8 cellular contexts compared by ENCODE assay signal in the genomic region with DNA sequence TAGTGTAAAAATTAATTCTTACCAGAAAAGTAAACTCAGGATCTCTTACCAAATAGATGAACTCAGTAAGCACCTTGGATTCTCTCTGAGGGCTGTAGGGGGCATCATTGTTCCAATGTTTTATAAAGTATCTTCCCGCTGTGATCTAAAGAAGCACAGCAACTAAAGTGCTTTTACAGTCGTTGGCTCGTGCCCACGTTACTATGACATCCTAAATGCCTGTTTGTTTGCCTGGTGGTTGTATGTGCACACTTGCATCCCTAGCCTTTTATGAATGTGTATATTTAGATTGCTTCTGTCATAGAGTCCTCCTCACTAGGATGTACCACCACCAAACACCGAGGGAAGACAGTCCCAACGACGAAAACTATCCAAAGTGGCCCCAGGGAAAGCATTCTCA. TPM values are rescaled to one million over a fixed set of nuclear protein-coding genes. Genes with fewer than 3 reads are reported as not detected.
DNase-seq lines count a peak whose midpoint lies in the region; FAIRE-seq and TF ChIP-seq lines count a peak whose summit lies in the region.

No MANE protein-coding gene starts in this region.

- no peak overlapping the region for H4K5ac ChIP-seq in mesendoderm (ENCODE audit: low read length)

- no peak overlapping the region for H2BK5ac ChIP-seq in mesendoderm (ENCODE audit: low read length)

- no peaks in the 10 kb centered on the region for H3K79me1 ChIP-seq in mesendoderm (ENCODE audit: low read length)

- H3K23ac ChIP-seq in mesendoderm (ENCODE audit: low read length): no peak overlapping the region

- H3K4ac ChIP-seq in mesendoderm (ENCODE audit: low read depth, low read length): no peak overlapping the region

- no peak overlapping the region for H2AK5ac ChIP-seq in mesendoderm (ENCODE audit: low read length)

- no peak overlapping the region for H3K27ac ChIP-seq in mesendoderm (ENCODE audit: low read depth, low read length)

- no peak overlapping the region for H3K4me2 ChIP-seq in mesendoderm (ENCODE audit: low read length)

- H3K4me3 ChIP-seq in endocrine pancreas (ENCODE audit: control insufficient read depth, insufficient read depth, low read length): peak overlapping the region; percentile 43
- H3K4me3 ChIP-seq in mesendoderm (ENCODE audit: low read length): no peak overlapping the region

- no peak overlapping the region for H2BK120ac ChIP-seq in mesendoderm (ENCODE audit: low read depth, low read length)

- no peaks in the 10 kb centered on the region for H3K9me3 ChIP-seq in endocrine pancreas (ENCODE audit: control insufficient read depth, low read length)

- FAIRE-seq in RCC 7860 (lab: Jason Lieb, UNC) (peak; percentile 70), GM12892 (lab: Jason Lieb, UNC) (no peak)

- H4K8ac ChIP-seq in mesendoderm (ENCODE audit: low read depth, low read length): no peak overlapping the region

- peak; percentile 14 for DNase-seq in stimulated activated CD4-positive, alpha-beta T cell treated with anti-CD3 and anti-CD28 coated beads, Interleukin-4, amount 100 ng/mL, for 24 hours
- DNase-seq in stimulated activated CD4-positive, alpha-beta T cell treated with anti-CD3 and anti-CD28 coated beads, Interleukin-2, amount 100 ng/mL, for 48 hours: no peak
- DNase-seq in M059J (ENCODE audit: low read depth) (peak; percentile 88), RCC 7860 (ENCODE audit: low spot score) (peak; percentile 49), mesendoderm (peak; percentile 87), GM12892 (ENCODE audit: insufficient read length) (no peak)
- no peak for DNase-seq in activated CD4-positive, CD25-positive, alpha-beta regulatory T cell (lab: John Stamatoyannopoulos, UW)

- H3K18ac ChIP-seq in mesendoderm (ENCODE audit: low read length): peak overlapping the region; percentile 16

- no peak overlapping the region for H2BK15ac ChIP-seq in mesendoderm (replicated peaks; ENCODE audit: low read depth)

- H3K27me3 ChIP-seq in endocrine pancreas (ENCODE audit: control insufficient read depth, insufficient read depth, low read length) (no peaks in the 10 kb centered on the region), mesendoderm (ENCODE audit: insufficient read depth, low read length, poor library complexity) (no peaks in the 10 kb centered on the region)

- no peaks in the 10 kb centered on the region for H3K79me2 ChIP-seq in mesendoderm (ENCODE audit: control insufficient read depth, insufficient read depth, low read length)

- peak overlapping the region; percentile 7 for H3K9ac ChIP-seq in endocrine pancreas (ENCODE audit: control insufficient read depth, insufficient read depth, low read length)
- no peak overlapping the region for H3K9ac ChIP-seq in mesendoderm (ENCODE audit: low read length)

- WGBS in mesendoderm (ENCODE audit: extremely low coverage, insufficient coverage, low lambda C conversion rate): no CpG with 5 or more reads among the region's 7 CpGs

- no peak overlapping the region for H3K56ac ChIP-seq in mesendoderm (ENCODE audit: low read length)

- H3K4me1 ChIP-seq in endocrine pancreas (ENCODE audit: control insufficient read depth, insufficient read depth, low read length) (peaks cover 12% of the 10 kb centered on the region), mesendoderm (ENCODE audit: control insufficient read depth, low read depth, low read length) (peaks cover 8% of the 10 kb centered on the region)

- no peak for TF ChIP-seq POLR2A in GM12892 (IDR thresholded peaks at IDR 0.05; ENCODE audit: low read depth, low read length)

- H3K36me3 ChIP-seq in endocrine pancreas (ENCODE audit: control insufficient read depth, insufficient read depth, low read length): no peaks in the 10 kb centered on the region
- H3K36me3 ChIP-seq in mesendoderm (ENCODE audit: control insufficient read depth, insufficient read depth, low read length): no peaks in the 10 kb centered on the region

RNA-seq across cellular contexts. Expression of a gene that starts 34.5 kb away (rescaled TPM):
- 6.4 and 10.3 TPM in 2 replicates for total RNA-seq in M059J (2014; rRNA removed; shearing (Covaris generic))
- 2.2 TPM for polyA plus RNA-seq in mesendoderm (2013, experiment 1 of 2)
- polyA plus RNA-seq in mesendoderm (2013, experiment 2 of 2): 2.4 TPM
- 4.8 TPM for polyA plus RNA-seq in GM12892 (2012; ENCODE audit: missing spikeins)

RNA-seq across cellular contexts. Expression of a gene that starts 35.6 kb away (rescaled TPM):
- 16.6 and 21.0 TPM in 2 replicates for total RNA-seq in M059J (2014; rRNA removed; shearing (Covaris generic))
- polyA plus RNA-seq in mesendoderm (2013, experiment 1 of 2): 12.4 TPM
- polyA plus RNA-seq in mesendoderm (2013, experiment 2 of 2): 12.7 TPM
- 6.4 TPM for polyA plus RNA-seq in GM12892 (2012; ENCODE audit: missing spikeins)

Comparison
In these comparisons a context has a peak if more than half of its experiments do, and no peak if none do; other contexts are left out.
1. DNase-seq: peak in stimulated activated CD4-positive, alpha-beta T cell treated with anti-CD3 and anti-CD28 coated beads, Interleukin-4, amount 100 ng/mL, for 24 hours (single experiment), M059J (single experiment), RCC 7860 (single experiment) and mesendoderm (single experiment); none in stimulated activated CD4-positive, alpha-beta T cell treated with anti-CD3 and anti-CD28 coated beads, Interleukin-2, amount 100 ng/mL, for 48 hours (0 of 2), GM12892 (single experiment) and activated CD4-positive, CD25-positive, alpha-beta regulatory T cell (0 of 4).